9 cellular contexts compared by ENCODE assay signal in the genomic region with DNA sequence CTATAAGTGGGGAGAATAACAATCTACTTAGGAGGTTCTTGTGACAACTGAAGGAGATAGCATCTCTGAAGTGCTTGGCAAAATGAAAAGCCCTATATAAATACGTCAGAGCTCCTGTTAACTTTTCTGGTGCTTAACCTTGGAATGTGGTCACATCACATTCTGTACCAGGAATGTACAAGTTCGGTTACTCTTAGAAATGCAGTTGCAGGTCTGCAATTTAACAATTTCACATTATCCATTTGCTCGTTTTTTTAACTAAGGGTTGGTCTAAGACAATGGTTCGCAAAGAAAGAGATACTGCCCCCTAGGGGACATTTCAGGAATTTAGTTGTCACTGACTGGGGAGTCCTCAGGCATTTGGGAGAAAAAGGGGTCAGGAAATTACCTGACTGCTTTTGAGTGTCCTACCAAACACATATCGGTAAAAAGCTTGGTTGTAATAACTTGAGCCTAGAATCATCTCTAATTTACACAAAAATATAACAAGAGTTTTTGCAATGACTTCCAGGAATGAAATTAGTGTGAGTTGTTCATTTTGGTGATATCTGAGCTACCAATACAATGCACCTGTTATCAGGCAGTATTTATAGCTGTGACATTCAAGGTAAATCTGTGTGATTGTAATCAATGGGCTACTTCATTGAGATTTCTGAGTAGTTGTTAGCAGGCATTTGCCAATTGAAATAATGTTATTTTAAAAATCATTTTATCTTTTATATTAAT. TPM values are rescaled to one million over a fixed set of nuclear protein-coding genes. Genes with fewer than 3 reads are reported as not detected.
A peak's percentile ranks its signal among the peaks of the same experiment; 100 is the strongest.
DNase-seq lines count a peak whose midpoint lies in the region; ATAC-seq, FAIRE-seq and TF ChIP-seq lines count a peak whose summit lies in the region.
"Had no signal": no experiment of that assay in that cellular context is flagged by ENCODE, and none has a peak within 500 bp of the region (broad histone marks: within the 10 kb centered on the region; RNA-seq: fewer than 3 reads in every experiment).

No MANE protein-coding gene starts in this region.

- peaks cover 10% of the 10 kb centered on the region for H3K4me1 Mint-ChIP-seq in activated T-helper 2 cell treated with anti-CD3 and anti-CD28 coated beads, Interferon-gamma antibody, Interleukin-2, Interleukin-4, amounts not matched to agents 10 μg/mL and 5 μg/mL and 100 μg/mL, durations not matched to agents 14 hours and 24 hours and 36 hours (ENCODE audit: low read depth)
- H3K4me1 Mint-ChIP-seq in progenitor cell of endocrine pancreas (ENCODE audit: low read depth) = peaks cover 5% of the 10 kb centered on the region

- ATAC-seq in HG03439 (IDR thresholded peaks at IDR 0.05; ENCODE audit: unreplicated experiment) (peak; percentile 72), HG02642 (IDR thresholded peaks at IDR 0.05; ENCODE audit: poor library complexity, unreplicated experiment) (no peak)

- peak; percentile 74 for DNase-seq in Ammon's horn (ENCODE audit: low spot score)
- no peak for DNase-seq in GM12892 (ENCODE audit: insufficient read length)
- peak; percentile 32 to 54 for DNase-seq in NOMO-1 (lab: John Stamatoyannopoulos, UW; ENCODE audit: unreplicated experiment in 2 of 2)
- DNase-seq in activated T-helper 2 cell treated with anti-CD3 and anti-CD28 coated beads, Interferon-gamma antibody, Interleukin-2, Interleukin-4, amounts not matched to agents 10 μg/mL and 5 μg/mL and 100 μg/mL, durations not matched to agents 14 hours and 24 hours and 36 hours (ENCODE audit: low spot score) = peak; percentile 45
- peak; percentile 64 for DNase-seq in germinal center (ENCODE audit: low spot score)
- peak; percentile 51 for DNase-seq in progenitor cell of endocrine pancreas (ENCODE audit: low spot score, unreplicated experiment)

- FAIRE-seq in GM12892 (lab: Jason Lieb, UNC) = peak; percentile 54
- FAIRE-seq: TTC549 had no signal

- H3K36me3 Mint-ChIP-seq in activated T-helper 2 cell treated with anti-CD3 and anti-CD28 coated beads, Interferon-gamma antibody, Interleukin-2, Interleukin-4, amounts not matched to agents 10 μg/mL and 5 μg/mL and 100 μg/mL, durations not matched to agents 14 hours and 24 hours and 36 hours (ENCODE audit: low read depth) = no peaks in the 10 kb centered on the region
- H3K36me3 Mint-ChIP-seq in progenitor cell of endocrine pancreas (ENCODE audit: insufficient read depth) = no peaks in the 10 kb centered on the region

- H3K4me3 Mint-ChIP-seq in activated T-helper 2 cell treated with anti-CD3 and anti-CD28 coated beads, Interferon-gamma antibody, Interleukin-2, Interleukin-4, amounts not matched to agents 10 μg/mL and 5 μg/mL and 100 μg/mL, durations not matched to agents 14 hours and 24 hours and 36 hours (ENCODE audit: low read depth) = no peak overlapping the region
- no peak overlapping the region for H3K4me3 Mint-ChIP-seq in progenitor cell of endocrine pancreas (ENCODE audit: low read depth)

- peaks cover 15% of the 10 kb centered on the region for H3K27me3 Mint-ChIP-seq in activated T-helper 2 cell treated with anti-CD3 and anti-CD28 coated beads, Interferon-gamma antibody, Interleukin-2, Interleukin-4, amounts not matched to agents 10 μg/mL and 5 μg/mL and 100 μg/mL, durations not matched to agents 14 hours and 24 hours and 36 hours (ENCODE audit: low read depth)
- peaks cover 18% of the 10 kb centered on the region for H3K27me3 Mint-ChIP-seq in progenitor cell of endocrine pancreas

- H3K27ac Mint-ChIP-seq in activated T-helper 2 cell treated with anti-CD3 and anti-CD28 coated beads, Interferon-gamma antibody, Interleukin-2, Interleukin-4, amounts not matched to agents 10 μg/mL and 5 μg/mL and 100 μg/mL, durations not matched to agents 14 hours and 24 hours and 36 hours = no peak overlapping the region
- H3K27ac Mint-ChIP-seq in progenitor cell of endocrine pancreas = no peak overlapping the region

- no peaks in the 10 kb centered on the region for H3K9me3 Mint-ChIP-seq in activated T-helper 2 cell treated with anti-CD3 and anti-CD28 coated beads, Interferon-gamma antibody, Interleukin-2, Interleukin-4, amounts not matched to agents 10 μg/mL and 5 μg/mL and 100 μg/mL, durations not matched to agents 14 hours and 24 hours and 36 hours
- H3K9me3 Mint-ChIP-seq in progenitor cell of endocrine pancreas (ENCODE audit: low read depth) = no peaks in the 10 kb centered on the region

- no peak for TF ChIP-seq POLR2A in GM12892 (IDR thresholded peaks at IDR 0.05; ENCODE audit: low read depth, low read length)

- peak; percentile 92 for TF ChIP-seq CTCF in progenitor cell of endocrine pancreas (IDR thresholded peaks at IDR 0.05; ENCODE audit: unreplicated experiment)

- intact Hi-C loops in activated T-helper 2 cell treated with anti-CD3 and anti-CD28 coated beads, Interferon-gamma antibody, Interleukin-2, Interleukin-4, amounts not matched to agents 10 μg/mL and 5 μg/mL and 100 μg/mL, durations not matched to agents 14 hours and 24 hours and 36 hours (cut with micrococcal nuclease) = loop anchor here (1.0 to 5.0 kb wide), 3 partner anchors 107 to 174 kb away; partner anchors contain the start of gene CYSTM1

RNA-seq across cellular contexts. Expression of gene HBEGF, which starts 5.4 kb away (rescaled TPM):
- 2.1 TPM for polyA plus RNA-seq in GM12892 (2012; ENCODE audit: missing spikeins)
- 15.7 and 17.1 TPM in 2 replicates for total RNA-seq in activated T-helper 2 cell treated with anti-CD3 and anti-CD28 coated beads, Interferon-gamma antibody, Interleukin-2, Interleukin-4, amounts not matched to agents 10 μg/mL and 5 μg/mL and 100 μg/mL, durations not matched to agents 14 hours and 24 hours and 36 hours
- total RNA-seq in progenitor cell of endocrine pancreas = 0.84 and 1.3 TPM in 2 replicates

RNA-seq across cellular contexts. Expression of gene SLC4A9, which starts 8.2 kb away (rescaled TPM):
- polyA plus RNA-seq in GM12892 (2012; ENCODE audit: missing spikeins) = not detected
- total RNA-seq in activated T-helper 2 cell treated with anti-CD3 and anti-CD28 coated beads, Interferon-gamma antibody, Interleukin-2, Interleukin-4, amounts not matched to agents 10 μg/mL and 5 μg/mL and 100 μg/mL, durations not matched to agents 14 hours and 24 hours and 36 hours = 0.18 TPM in 1 of 2 replicates, not detected in the other
- 0.31 and 0.58 TPM in 2 replicates for total RNA-seq in progenitor cell of endocrine pancreas

RNA-seq across cellular contexts. Expression of gene PFDN1, which starts 48.9 kb away (rescaled TPM):
- 93.4 TPM for polyA plus RNA-seq in GM12892 (2012; ENCODE audit: missing spikeins)
- total RNA-seq in activated T-helper 2 cell treated with anti-CD3 and anti-CD28 coated beads, Interferon-gamma antibody, Interleukin-2, Interleukin-4, amounts not matched to agents 10 μg/mL and 5 μg/mL and 100 μg/mL, durations not matched to agents 14 hours and 24 hours and 36 hours = 60.4 and 61.0 TPM in 2 replicates
- 63.4 and 65.1 TPM in 2 replicates for total RNA-seq in progenitor cell of endocrine pancreas

RNA-seq across cellular contexts. Expression of gene ANKHD1, which starts 49.9 kb away (rescaled TPM):
- 63.3 TPM for polyA plus RNA-seq in GM12892 (2012; ENCODE audit: missing spikeins)
- 119 and 120 TPM in 2 replicates for total RNA-seq in activated T-helper 2 cell treated with anti-CD3 and anti-CD28 coated beads, Interferon-gamma antibody, Interleukin-2, Interleukin-4, amounts not matched to agents 10 μg/mL and 5 μg/mL and 100 μg/mL, durations not matched to agents 14 hours and 24 hours and 36 hours
- total RNA-seq in progenitor cell of endocrine pancreas = 115 and 117 TPM in 2 replicates
